8 cellular contexts compared by ENCODE assay signal in genomic region chr2:24613154-24613814, GRCh38.
DNase-seq lines count a peak whose midpoint lies in the region; ATAC-seq lines count a peak whose summit lies in the region.

No MANE protein-coding gene starts in this region.

- peaks cover 6% of the 10 kb centered on the region for H3K9me3 Mint-ChIP-seq in activated naive CD8-positive, alpha-beta T cell treated with anti-CD3 and anti-CD28 coated beads, Interleukin-2, amount 10 ng/mL, durations not matched to agents 7 days and 5 days
- peaks cover 18% of the 10 kb centered on the region for H3K9me3 Mint-ChIP-seq in activated naive CD8-positive, alpha-beta T cell treated with anti-CD3 and anti-CD28 coated beads for 36 hours

- peak overlapping the region; percentile 82 for H3K27ac Mint-ChIP-seq in activated naive CD8-positive, alpha-beta T cell treated with anti-CD3 and anti-CD28 coated beads, Interleukin-2, amount 10 ng/mL, durations not matched to agents 7 days and 5 days
- H3K27ac Mint-ChIP-seq in activated naive CD8-positive, alpha-beta T cell treated with anti-CD3 and anti-CD28 coated beads for 36 hours = no peak overlapping the region

- no peak overlapping the region for H4K8ac ChIP-seq in trophoblast cell (ENCODE audit: low read depth, low read length)

- peak; percentile 75 for ATAC-seq in activated naive CD8-positive, alpha-beta T cell treated with anti-CD3 and anti-CD28 coated beads, Interleukin-2, amount 10 ng/mL, durations not matched to agents 7 days and 5 days (ENCODE audit: low read depth)
- peak; percentile 57 for ATAC-seq in HG02870 (IDR thresholded peaks at IDR 0.05; ENCODE audit: unreplicated experiment)

- H3K18ac ChIP-seq in trophoblast cell (ENCODE audit: low read length) = no peak overlapping the region

- no peak overlapping the region for H3K4me3 ChIP-seq in trophoblast cell (ENCODE audit: low read depth, low read length)

- no peak overlapping the region for H2BK5ac ChIP-seq in trophoblast cell (ENCODE audit: low read depth, low read length, poor library complexity)

- H3K23ac ChIP-seq in trophoblast cell (ENCODE audit: low read length) = peak overlapping the region; percentile 68

- H2AFZ ChIP-seq in trophoblast cell (ENCODE audit: insufficient read depth, low read length, poor library complexity) = no peak overlapping the region

- no peak overlapping the region for H3K14ac ChIP-seq in trophoblast cell (ENCODE audit: low read length)

- H3K79me1 ChIP-seq in trophoblast cell (ENCODE audit: low read length) = no peaks in the 10 kb centered on the region

- H3K4me3 Mint-ChIP-seq in activated naive CD8-positive, alpha-beta T cell treated with anti-CD3 and anti-CD28 coated beads, Interleukin-2, amount 10 ng/mL, durations not matched to agents 7 days and 5 days = no peak overlapping the region
- H3K4me3 Mint-ChIP-seq in activated naive CD8-positive, alpha-beta T cell treated with anti-CD3 and anti-CD28 coated beads for 36 hours = no peak overlapping the region

- no peak overlapping the region for H3K4ac ChIP-seq in trophoblast cell (ENCODE audit: low read depth, low read length)

- no peaks in the 10 kb centered on the region for H3K36me3 ChIP-seq in trophoblast cell (ENCODE audit: control insufficient read depth in 1 of 2, insufficient read depth in 2 of 2, low read length in 2 of 2)

- WGBS in trophoblast cell (ENCODE audit: extremely low coverage, insufficient coverage, insufficient read length) = no CpG with 5 or more reads among the region's 6 CpGs

- H3K27me3 ChIP-seq in trophoblast cell (ENCODE audit: insufficient read depth, low read length) = no peaks in the 10 kb centered on the region

- H3K9me3 ChIP-seq in trophoblast cell (ENCODE audit: insufficient read depth, low read depth, low read length) = no peaks in the 10 kb centered on the region

- POLR2A ChIA-PET in activated naive CD8-positive, alpha-beta T cell treated with anti-CD3 and anti-CD28 coated beads, Interleukin-2, amount 10 ng/mL, durations not matched to agents 7 days and 5 days (lab: Charles Lee) = interaction anchor here (0.6 to 0.7 kb wide), 2 partner anchors 213 to 575 kb away, joined by 4 to 5 read pairs; no protein-coding TSS in a partner anchor

- DNase-seq in activated naive CD8-positive, alpha-beta T cell treated with anti-CD3 and anti-CD28 coated beads, Interleukin-2, amount 10 ng/mL, durations not matched to agents 7 days and 5 days = peak; percentile 30
- no peak for DNase-seq in activated naive CD8-positive, alpha-beta T cell treated with anti-CD3 and anti-CD28 coated beads for 36 hours
- DNase-seq in NOMO-1 treated with DMSO at 0.1 percent for 48 hours (lab: John Stamatoyannopoulos, UW; ENCODE audit: unreplicated experiment) = peak; percentile 45
- peak; percentile 76 for DNase-seq in dermis blood vessel endothelial cell
- DNase-seq in trophoblast cell = peak; percentile 66 to 78
- no peak for DNase-seq in midbrain (lab: John Stamatoyannopoulos, UW)
- no peak for DNase-seq in occipital lobe (lab: John Stamatoyannopoulos, UW)

- H3K27ac ChIP-seq in trophoblast cell (ENCODE audit: low read depth, low read length) = no peak overlapping the region

- H3K27me3 Mint-ChIP-seq in activated naive CD8-positive, alpha-beta T cell treated with anti-CD3 and anti-CD28 coated beads, Interleukin-2, amount 10 ng/mL, durations not matched to agents 7 days and 5 days = no peaks in the 10 kb centered on the region
- H3K27me3 Mint-ChIP-seq in activated naive CD8-positive, alpha-beta T cell treated with anti-CD3 and anti-CD28 coated beads for 36 hours = no peaks in the 10 kb centered on the region

- no peak overlapping the region for H3K4me2 ChIP-seq in trophoblast cell (ENCODE audit: low read length)

- no peak overlapping the region for H3K9ac ChIP-seq in trophoblast cell (ENCODE audit: low read length)

- H2AK5ac ChIP-seq in trophoblast cell (ENCODE audit: low read length) = no peak overlapping the region

- H4K91ac ChIP-seq in trophoblast cell (ENCODE audit: low read depth, low read length) = no peak overlapping the region

- H3K4me1 Mint-ChIP-seq in activated naive CD8-positive, alpha-beta T cell treated with anti-CD3 and anti-CD28 coated beads, Interleukin-2, amount 10 ng/mL, durations not matched to agents 7 days and 5 days = peaks cover 3% of the 10 kb centered on the region
- peaks cover 11% of the 10 kb centered on the region for H3K4me1 Mint-ChIP-seq in activated naive CD8-positive, alpha-beta T cell treated with anti-CD3 and anti-CD28 coated beads for 36 hours

- no peaks in the 10 kb centered on the region for H3K79me2 ChIP-seq in trophoblast cell (ENCODE audit: control insufficient read depth, insufficient read depth, low read length, poor library complexity)

- H3K36me3 Mint-ChIP-seq in activated naive CD8-positive, alpha-beta T cell treated with anti-CD3 and anti-CD28 coated beads, Interleukin-2, amount 10 ng/mL, durations not matched to agents 7 days and 5 days = peaks cover 8% of the 10 kb centered on the region
- peaks cover 36% of the 10 kb centered on the region for H3K36me3 Mint-ChIP-seq in activated naive CD8-positive, alpha-beta T cell treated with anti-CD3 and anti-CD28 coated beads for 36 hours

- no peak overlapping the region for H2BK12ac ChIP-seq in trophoblast cell (ENCODE audit: low read length)

- H4K12ac ChIP-seq in trophoblast cell (ENCODE audit: low read depth, low read length) = no peak overlapping the region

- H2BK120ac ChIP-seq in trophoblast cell (ENCODE audit: insufficient read depth, low read length, poor library complexity) = no peak overlapping the region

- H3K4me1 ChIP-seq in trophoblast cell (ENCODE audit: control insufficient read depth in 1 of 2, insufficient read depth in 2 of 2, low read length in 2 of 2) = peaks cover 0 to 4% of the 10 kb centered on the region in 2 experiments

Comparison
In these comparisons a context has a peak if more than half of its experiments do, and no peak if none do; other contexts are left out.
1. DNase-seq: peak in activated naive CD8-positive, alpha-beta T cell treated with anti-CD3 and anti-CD28 coated beads, Interleukin-2, amount 10 ng/mL, durations not matched to agents 7 days and 5 days (single experiment), NOMO-1 treated with DMSO at 0.1 percent for 48 hours (single experiment), dermis blood vessel endothelial cell (single experiment) and trophoblast cell (2 of 2); none in activated naive CD8-positive, alpha-beta T cell treated with anti-CD3 and anti-CD28 coated beads for 36 hours (single experiment), midbrain (single experiment) and occipital lobe (single experiment).